Comparison of ENCODE assay signal across 16 cellular contexts in genomic region chr13:28375250-28375930, GRCh38.
"Had no signal": no experiment of that assay in that cellular context is flagged by ENCODE, and none has a peak within 500 bp of the region (broad histone marks: within the 10 kb centered on the region; RNA-seq: fewer than 3 reads in every experiment).

No MANE protein-coding gene starts in this region.

- H3K27me3 Mint-ChIP-seq: activated naive CD8-positive, alpha-beta T cell treated with anti-CD3 and anti-CD28 coated beads for 36 hours; stimulated activated naive CD8-positive, alpha-beta T cell treated with anti-CD3 and anti-CD28 coated beads, Interleukin-15, amount 100 ng/mL, for 72 hours had no signal

- H3K27ac Mint-ChIP-seq: activated CD4-positive, alpha-beta memory T cell treated with anti-CD3 and anti-CD28 coated beads for 36 hours; activated naive CD8-positive, alpha-beta T cell treated with anti-CD3 and anti-CD28 coated beads for 36 hours; immature natural killer cell; naive thymus-derived CD8-positive, alpha-beta T cell had no signal

- H3K4me1 Mint-ChIP-seq: activated naive CD8-positive, alpha-beta T cell treated with anti-CD3 and anti-CD28 coated beads for 36 hours; immature natural killer cell; naive thymus-derived CD8-positive, alpha-beta T cell; stimulated activated naive CD8-positive, alpha-beta T cell treated with anti-CD3 and anti-CD28 coated beads, Interleukin-15, amount 100 ng/mL, for 72 hours had no signal

- H3K9me3 ChIP-seq: esophagus muscularis mucosa, mucosa of descending colon, right lobe of liver, testis, upper lobe of right lung had no signal

- H3K4me3 Mint-ChIP-seq: activated CD4-positive, alpha-beta memory T cell treated with anti-CD3 and anti-CD28 coated beads for 36 hours; activated naive CD8-positive, alpha-beta T cell treated with anti-CD3 and anti-CD28 coated beads for 36 hours; immature natural killer cell; naive thymus-derived CD8-positive, alpha-beta T cell; stimulated activated naive CD8-positive, alpha-beta T cell treated with anti-CD3 and anti-CD28 coated beads, Interleukin-15, amount 100 ng/mL, for 72 hours had no signal

- H3K9me3 Mint-ChIP-seq: activated CD4-positive, alpha-beta memory T cell treated with anti-CD3 and anti-CD28 coated beads for 36 hours; activated naive CD8-positive, alpha-beta T cell treated with anti-CD3 and anti-CD28 coated beads for 36 hours; immature natural killer cell; naive thymus-derived CD8-positive, alpha-beta T cell; stimulated activated naive CD8-positive, alpha-beta T cell treated with anti-CD3 and anti-CD28 coated beads, Interleukin-15, amount 100 ng/mL, for 72 hours had no signal

- H3K4me3 ChIP-seq: esophagus muscularis mucosa, mucosa of descending colon, right lobe of liver, testis, upper lobe of right lung had no signal

- H3K27me3 ChIP-seq: right lobe of liver, testis, upper lobe of right lung had no signal

- H3K36me3 ChIP-seq: esophagus muscularis mucosa, right lobe of liver, upper lobe of right lung had no signal

- H3K27ac ChIP-seq: esophagus muscularis mucosa, right lobe of liver, testis, upper lobe of right lung had no signal

- ATAC-seq: mucosa of descending colon; naive thymus-derived CD8-positive, alpha-beta T cell; stimulated activated naive CD8-positive, alpha-beta T cell treated with anti-CD3 and anti-CD28 coated beads, Interleukin-15, amount 100 ng/mL, for 72 hours; upper lobe of right lung had no signal

- FAIRE-seq: endometrium had no signal

- H3K4me1 ChIP-seq: testis had no signal

- DNase-seq: activated CD4-positive, alpha-beta memory T cell treated with anti-CD3 and anti-CD28 coated beads for 36 hours; activated gamma-delta T cell; activated naive CD8-positive, alpha-beta T cell treated with anti-CD3 and anti-CD28 coated beads for 36 hours; activated T-cell treated with anti-CD3 and anti-CD28 coated beads, Interleukin-2, amount 50 U/mL, for 48 hours; immature natural killer cell; mucosa of descending colon; naive thymus-derived CD8-positive, alpha-beta T cell; posterior cingulate gyrus; right lobe of liver; stimulated activated CD4-positive, alpha-beta T cell treated with anti-CD3 and anti-CD28 coated beads, Interleukin-4, amount 100 ng/mL, for 24 hours; stimulated activated naive CD8-positive, alpha-beta T cell treated with anti-CD3 and anti-CD28 coated beads, Interleukin-15, amount 100 ng/mL, for 72 hours; T-helper 9 cell; testis; upper lobe of right lung had no signal

- H3K36me3 Mint-ChIP-seq: activated CD4-positive, alpha-beta memory T cell treated with anti-CD3 and anti-CD28 coated beads for 36 hours; activated naive CD8-positive, alpha-beta T cell treated with anti-CD3 and anti-CD28 coated beads for 36 hours; immature natural killer cell; naive thymus-derived CD8-positive, alpha-beta T cell had no signal
